ENCODE assay signal across 16 cellular contexts in genomic region chr5:65197899-65198776, GRCh38.
DNase-seq lines count a peak whose midpoint lies in the region; ATAC-seq and TF ChIP-seq lines count a peak whose summit lies in the region.
"Had no signal": no experiment of that assay in that cellular context is flagged by ENCODE, and none has a peak within 500 bp of the region (broad histone marks: within the 10 kb centered on the region; RNA-seq: fewer than 3 reads in every experiment).

No MANE protein-coding gene starts in this region.

- peak overlapping the region; percentile 94 for H3K4ac ChIP-seq in IMR-90 (ENCODE audit: low read depth, low read length)
- H3K4ac ChIP-seq in mesenchymal stem cell (ENCODE audit: low read depth in 1 of 2, low read length in 2 of 2), result no peak overlapping the region

- POLR2A ChIA-PET in AG04450 (lab: Yijun Ruan, JAX), result interaction anchor here (0.6 to 1.3 kb wide), 5 partner anchors 47 to 284 kb away, joined by 3 to 4 read pairs (median 3); partner anchors contain the start of gene ADAMTS6
- POLR2A ChIA-PET in IMR-90 (lab: Charles Lee; ENCODE audit: unreplicated experiment), result no interaction called here

- H2BK12ac ChIP-seq in mesenchymal stem cell (ENCODE audit: low read length in 2 of 2), result no peak overlapping the region

- peak overlapping the region; percentile 80; the same call in 1 of the 2 replicates for H3K9ac ChIP-seq in IMR-90 (ENCODE audit: low read depth, low read length)
- peak overlapping the region; percentile 90 for H3K9ac ChIP-seq in mesenchymal stem cell (ENCODE audit: low read length)

- H3K27me3 ChIP-seq in AG04450 (ENCODE audit: control insufficient read depth, insufficient read depth, low read length) (no peaks in the 10 kb centered on the region), IMR-90 (ENCODE audit: control insufficient read depth, insufficient read depth, low read length) (no peaks in the 10 kb centered on the region), mesenchymal stem cell (ENCODE audit: control insufficient read depth in 1 of 2, insufficient read depth in 1 of 2, low read length in 2 of 2) (no peaks in the 10 kb centered on the region)
- H3K27me3 ChIP-seq: right lobe of liver had no signal

- WGBS in IMR-90 (ENCODE audit: extremely low coverage in 2 of 2, insufficient read length in 1 of 2), 2 experiments, result 100% methylated on average over 1 of the region's 4 CpGs; no CpG with 5 or more reads in 1 of the 2 experiments
- 89% methylated on average over 4 of the region's 4 CpGs for WGBS in mesenchymal stem cell

- H3K18ac ChIP-seq in IMR-90 (ENCODE audit: low read depth, low read length) (peak overlapping the region; percentile 99), mesenchymal stem cell (ENCODE audit: low read depth in 1 of 2, low read length in 2 of 2) (no peak overlapping the region)

- DNase-seq in AG04450 (ENCODE audit: low read depth, low spot score) (no peak), IMR-90 (no peak), cerebellar cortex (ENCODE audit: low spot score) (peak; percentile 16), mesenchymal stem cell (no peak), NCI-H187 treated with DMSO at 0.1 percent for 48 hours (lab: John Stamatoyannopoulos, UW) (no peak)
- DNase-seq in activated CD4-positive, alpha-beta T cell treated with anti-CD3 and anti-CD28 coated beads, Interleukin-2, amount 50 U/mL, for 4 hours, result no peak
- no peak for DNase-seq in activated CD4-positive, alpha-beta T cell treated with anti-CD3 and anti-CD28 coated beads for 1 hour
- DNase-seq: hypothalamus, mucosa of descending colon, MV-4-11, NCI-H187, right lobe of liver, SHP77 treated with DMSO at 0.1 percent for 48 hours had no signal

- H3K9me1 ChIP-seq in IMR-90 (ENCODE audit: insufficient read depth, low read length), result 0 out of 2 replicates have a peak, but pooled peaks cover 4% of the 10 kb centered on the region

- peak overlapping the region; percentile 97; the same call in 1 of the 2 replicates for H4K5ac ChIP-seq in IMR-90 (ENCODE audit: low read depth, low read length)

- no peak for TF ChIP-seq RAD21 in IMR-90 (IDR thresholded peaks at IDR 0.05; ENCODE audit: low read length)

- H2AFZ ChIP-seq in IMR-90 (replicated peaks; ENCODE audit: low read length, poor library complexity) (no peak overlapping the region), mesenchymal stem cell (ENCODE audit: low read depth, low read length) (no peak overlapping the region)

- H2BK120ac ChIP-seq in IMR-90 (ENCODE audit: low read depth, low read length) (peak overlapping the region; percentile 98), mesenchymal stem cell (ENCODE audit: low read depth, low read length) (no peak overlapping the region)

- H3K4me3 ChIP-seq in AG04450 (ENCODE audit: low read depth, low read length) (no peak overlapping the region), IMR-90 (ENCODE audit: insufficient read depth, low read depth, low read length) (no peak overlapping the region), mesenchymal stem cell (ENCODE audit: insufficient read depth in 1 of 2, low read depth in 1 of 2, low read length in 2 of 2) (no peak overlapping the region)
- H3K4me3 ChIP-seq: mucosa of descending colon, right lobe of liver had no signal

- BruUV-seq in IMR-90 (replicated peaks; lab: Mats Ljungman, UMichigan), result TSS peak; percentile 33

- dilution Hi-C loops in IMR-90 (cut with HindIII; ENCODE audit: low sequenced_read_pairs, unreplicated experiment), result no loop called here

- in situ Hi-C loops in IMR-90 (cut with MboI; ENCODE audit: low sequenced_read_pairs), result loop anchor here (5.0 kb wide), 1 partner anchor 284 kb away; the partner anchor contains the start of gene ADAMTS6

- H2BK5ac ChIP-seq in IMR-90 (ENCODE audit: low read depth, low read length, poor library complexity, severe bottlenecking), result peak overlapping the region; percentile 100
- H2BK5ac ChIP-seq in mesenchymal stem cell (ENCODE audit: low read depth, low read length, poor library complexity, severe bottlenecking), result peak overlapping the region; percentile 22

- H2BK15ac ChIP-seq in IMR-90 (ENCODE audit: low read depth, low read length) (peak overlapping the region; percentile 93), mesenchymal stem cell (ENCODE audit: low read depth, poor library complexity, severe bottlenecking) (no peak overlapping the region)

- H4K91ac ChIP-seq in IMR-90 (ENCODE audit: insufficient read depth, low read depth, low read length) (peak overlapping the region; percentile 96), mesenchymal stem cell (ENCODE audit: low read length) (no peak overlapping the region)

- H3K4me1 ChIP-seq in IMR-90 (ENCODE audit: control insufficient read depth, insufficient read depth, low read length) (peaks cover 11% of the 10 kb centered on the region), mesenchymal stem cell (ENCODE audit: control insufficient read depth, insufficient read depth, low read depth, low read length) (peaks cover 2% of the 10 kb centered on the region)
- H3K4me1 ChIP-seq: right lobe of liver had no signal

- peak overlapping the region; percentile 90 for H3K56ac ChIP-seq in IMR-90 (ENCODE audit: extremely low read depth, insufficient read depth, low read length)

- H4K8ac ChIP-seq in IMR-90 (ENCODE audit: low read depth in 2 of 2, low read length in 2 of 2) (peak overlapping the region; percentile 87 to 94), mesenchymal stem cell (ENCODE audit: low read length) (no peak overlapping the region)

- no peak; the same call in 1 of the 2 replicates for ATAC-seq in IMR-90 (ENCODE audit: low read depth)
- ATAC-seq in HG03159 (IDR thresholded peaks at IDR 0.05; ENCODE audit: unreplicated experiment), result no peak
- ATAC-seq: activated CD4-positive, CD25-positive, alpha-beta regulatory T cell treated with anti-CD3 and anti-CD28 coated beads, Interleukin-2, amount 50 U/mL, for 24 hours; left lobe of liver; mucosa of descending colon; right lobe of liver had no signal

- TF ChIP-seq CTCF in AG04450 (IDR thresholded peaks at IDR 0.05; ENCODE audit: low read depth, low read length) (no peak), IMR-90 (conservative IDR thresholded peaks at IDR 0.05; ENCODE audit: low read depth, low read length) (no peak)

- TF ChIP-seq POLR2A in IMR-90 (IDR thresholded peaks at IDR 0.05; ENCODE audit: low read depth, low read length), result 0 out of 2 replicates have a peak, but pooled peaks have one; percentile 9

- H3K27ac ChIP-seq in AG04450 (ENCODE audit: low read depth, low read length) (peak overlapping the region; percentile 89), IMR-90 (ENCODE audit: insufficient read depth, low read length) (peak overlapping the region; percentile 81), mesenchymal stem cell (ENCODE audit: low read length, poor library complexity, severe bottlenecking) (peak overlapping the region; percentile 97)
- H3K27ac ChIP-seq: right lobe of liver had no signal

- CTCF ChIA-PET in AG04450 (lab: Charles Lee), result interaction anchor here (0.7 kb wide), 3 partner anchors 91 to 371 kb away, joined by 3 to 4 read pairs (median 4); no protein-coding TSS in a partner anchor
- CTCF ChIA-PET in IMR-90 (lab: Yijun Ruan, JAX), result interaction anchor here (0.6 kb wide), 1 partner anchor 11 kb away, joined by 3 read pairs; no protein-coding TSS in a partner anchor

- H2AK9ac ChIP-seq in IMR-90 (replicated peaks; ENCODE audit: low read depth, low read length, poor library complexity), result no peak overlapping the region

- H3K4me2 ChIP-seq in IMR-90 (ENCODE audit: low read depth, low read length) (peak overlapping the region; percentile 50; the same call in 1 of the 2 replicates), mesenchymal stem cell (ENCODE audit: low read length, poor library complexity, severe bottlenecking) (no peak overlapping the region)

- no peaks in the 10 kb centered on the region for H4K20me1 ChIP-seq in IMR-90 (ENCODE audit: insufficient read depth, low read length)

- no peaks in the 10 kb centered on the region for H3K9me3 ChIP-seq in AG04450 (ENCODE audit: control insufficient read depth, insufficient read depth, low read length)
- no peaks in the 10 kb centered on the region for H3K9me3 ChIP-seq in IMR-90 (ENCODE audit: control insufficient read depth, insufficient read depth, low read length)
- no peaks in the 10 kb centered on the region for H3K9me3 ChIP-seq in mesenchymal stem cell (ENCODE audit: control insufficient read depth, low read length)
- H3K9me3 ChIP-seq: mucosa of descending colon, right lobe of liver had no signal

- H2BK20ac ChIP-seq in IMR-90 (ENCODE audit: low read depth, low read length), result peak overlapping the region; percentile 95

- H2AK5ac ChIP-seq in IMR-90 (ENCODE audit: low read depth, low read length), result peak overlapping the region; percentile 79
- peak overlapping the region; percentile 59 for H2AK5ac ChIP-seq in mesenchymal stem cell (ENCODE audit: low read length, severe bottlenecking)

- H3K36me3 ChIP-seq in IMR-90 (ENCODE audit: control insufficient read depth, insufficient read depth, low read length) (peaks cover 6% of the 10 kb centered on the region; the same call in 1 of the 2 replicates), mesenchymal stem cell (ENCODE audit: control insufficient read depth in 1 of 2, insufficient read depth in 2 of 2, low read depth in 1 of 2, low read length in 2 of 2) (peaks cover 0 to 44% of the 10 kb centered on the region in 2 experiments)
- H3K36me3 ChIP-seq: right lobe of liver had no signal

- H3K79me1 ChIP-seq in IMR-90 (ENCODE audit: low read depth in 1 of 2, low read length in 2 of 2), result peaks cover 21 to 31% of the 10 kb centered on the region in 2 experiments
- H3K79me1 ChIP-seq in mesenchymal stem cell (replicated peaks; ENCODE audit: low read length, poor library complexity, severe bottlenecking), result peaks cover 2% of the 10 kb centered on the region

- H3K23ac ChIP-seq in IMR-90 (ENCODE audit: low read depth, low read length) (peak overlapping the region; percentile 89), mesenchymal stem cell (ENCODE audit: low read length in 2 of 2) (no peak overlapping the region)

- H3K14ac ChIP-seq in IMR-90 (replicated peaks; ENCODE audit: low read depth, low read length) (peak overlapping the region; percentile 89), mesenchymal stem cell (ENCODE audit: low read length in 2 of 2) (no peak overlapping the region)

- intact Hi-C loops in IMR-90 (cut with micrococcal nuclease), result loop anchor here (2.0 kb wide), 2 partner anchors 71 to 283 kb away; partner anchors contain the start of gene ADAMTS6

TF ChIP-seq in IMR-90, 13 proteins besides CTCF, POLR2A, EP300 and RAD21 (continues in another document):
- no peak for TF ChIP-seq RFX5 (IDR thresholded peaks at IDR 0.05; ENCODE audit: low read depth, low read length)
- no peak for TF ChIP-seq MXI1 (IDR thresholded peaks at IDR 0.05; ENCODE audit: borderline replicate concordance, low read depth, low read length)
- TF ChIP-seq NFE2L2 (IDR thresholded peaks at IDR 0.05; ENCODE audit: low read depth, low read length), result no peak
- no peak for TF ChIP-seq MAFK (IDR thresholded peaks at IDR 0.05; ENCODE audit: low read depth, low read length)
- TF ChIP-seq CHD1 (IDR thresholded peaks at IDR 0.05; ENCODE audit: low read depth, low read length), result no peak
- TF ChIP-seq SMC3 (IDR thresholded peaks at IDR 0.05; ENCODE audit: low read depth, low read length), result no peak
- no peak for TF ChIP-seq BHLHE40 (IDR thresholded peaks at IDR 0.05; ENCODE audit: low read depth, low read length)
- no peak for TF ChIP-seq FOS (IDR thresholded peaks at IDR 0.05; ENCODE audit: low read depth, low read length)
- TF ChIP-seq MAZ (IDR thresholded peaks at IDR 0.05; ENCODE audit: borderline replicate concordance, low read depth, low read length), result no peak
